8 cellular contexts compared by ENCODE assay signal in genomic region chr11:111601636-111601978, GRCh38. TPM values are rescaled to one million over a fixed set of nuclear protein-coding genes. Genes with fewer than 3 reads are reported as not detected.
A peak's percentile ranks its signal among the peaks of the same experiment; 100 is the strongest.
DNase-seq lines count a peak whose midpoint lies in the region; ATAC-seq and TF ChIP-seq lines count a peak whose summit lies in the region.

No MANE protein-coding gene starts in this region.

- no peaks in the 10 kb centered on the region for H3K36me3 Mint-ChIP-seq in naive B cell

- DNase-seq in AG04449 (ENCODE audit: low read depth, low spot score): no peak
- DNase-seq in Jurkat, Clone E6-1 (ENCODE audit: low read depth, low spot score): no peak
- DNase-seq in choroid plexus epithelial cell (ENCODE audit: low read depth): no peak
- DNase-seq in naive B cell: no peak
- DNase-seq in UCSD-AML1 (lab: John Stamatoyannopoulos, UW; ENCODE audit: unreplicated experiment): no peak
- DNase-seq in HuH-7 (ENCODE audit: low spot score): no peak

- CTCF ChIA-PET in AG04449 (lab: Yijun Ruan, JAX): interaction anchor here (0.6 to 6.7 kb wide), 14 partner anchors 9 to 243 kb away, joined by 3 to 145 read pairs (median 4); partner anchors contain the start of gene PPP2R1B

- H3K27me3 Mint-ChIP-seq in naive B cell: no peaks in the 10 kb centered on the region

- no peaks in the 10 kb centered on the region for H3K9me3 Mint-ChIP-seq in naive B cell

- no peak for ATAC-seq in naive B cell (ENCODE audit: low read depth in 2 of 2)
- no peak for ATAC-seq in GM21360 (IDR thresholded peaks at IDR 0.05; ENCODE audit: unreplicated experiment)
- no peak for ATAC-seq in GM18519 (IDR thresholded peaks at IDR 0.05; ENCODE audit: low FRiP score, unreplicated experiment)

- TF ChIP-seq CTCF in AG04449 (IDR thresholded peaks at IDR 0.05; ENCODE audit: insufficient read depth, low read length, missing control alignments): no peak
- TF ChIP-seq CTCF in choroid plexus epithelial cell (conservative IDR thresholded peaks at IDR 0.05; ENCODE audit: low read depth, low read length): no peak

- POLR2A ChIA-PET in AG04449 (lab: Yijun Ruan, JAX): no interaction called here

- H3K4me3 Mint-ChIP-seq in naive B cell: peak overlapping the region; percentile 88 to 97 (median 94)

- H3K4me3 ChIP-seq in AG04449 (ENCODE audit: low read depth, low read length): peak overlapping the region; percentile 56
- H3K4me3 ChIP-seq in Jurkat, Clone E6-1 (ENCODE audit: low read length): peak overlapping the region; percentile 53
- peak overlapping the region; percentile 96 for H3K4me3 ChIP-seq in choroid plexus epithelial cell (ENCODE audit: low read depth, low read length)

- H3K27ac Mint-ChIP-seq in naive B cell: peak overlapping the region; percentile 86 to 99 (median 98)

- peaks cover 20 to 28% (median 20%) of the 10 kb centered on the region in 3 donors for H3K4me1 Mint-ChIP-seq in naive B cell

RNA-seq across cellular contexts. Expression of gene SIK2, which starts 0.6 kb away (rescaled TPM):
- polyA plus RNA-seq in Jurkat, Clone E6-1 (2012; ENCODE audit: insufficient read depth, insufficient read length): 10.4 TPM
- 1 to 10 TPM in 1 of 6 donors, under 1 TPM in 5; 0.09 to 1.0 (median 0.31) TPM for polyA plus RNA-seq in naive B cell (ENCODE audit: low read depth in 6 of 6)
